In the genomic region with DNA sequence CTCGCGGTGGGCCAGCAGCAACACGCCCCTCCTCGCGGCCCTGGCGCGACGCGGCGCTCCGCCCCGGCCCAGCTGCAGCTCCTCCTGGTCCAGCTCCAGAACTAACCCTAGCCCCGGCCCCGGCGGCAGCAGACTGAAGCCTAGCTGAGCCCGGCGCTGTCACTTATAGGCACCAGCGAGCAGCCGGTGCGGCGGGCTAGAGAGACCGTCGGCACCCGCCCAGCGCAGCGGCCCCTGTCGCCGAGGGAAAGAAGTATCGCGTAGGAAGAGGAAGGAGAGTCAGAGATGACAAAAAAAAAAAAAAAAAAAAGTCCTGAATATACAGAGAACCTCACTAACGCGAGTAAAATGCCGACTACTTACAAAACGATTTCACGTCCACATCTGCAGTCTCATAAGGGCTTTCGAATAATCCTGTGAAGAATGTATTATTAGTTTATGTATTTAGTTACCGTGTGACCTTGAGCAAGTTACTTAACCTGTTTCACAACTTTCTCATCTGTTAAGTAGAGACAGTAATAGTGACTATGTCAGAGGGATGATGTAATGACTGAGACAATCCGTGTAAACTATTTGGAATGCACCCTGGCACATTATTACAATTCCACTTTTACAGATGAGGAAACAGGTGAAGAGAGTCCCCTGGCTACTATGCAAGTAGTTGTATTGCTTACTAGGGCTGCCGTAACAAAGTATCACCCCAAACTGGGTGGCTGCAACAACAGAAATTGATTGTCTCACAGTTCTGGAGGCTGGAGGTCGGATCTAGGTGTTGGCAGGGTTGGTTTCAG, we compare ENCODE assay signal across 8 cellular contexts. TPM values are rescaled to one million over a fixed set of nuclear protein-coding genes. Genes with fewer than 3 reads are reported as not detected.
DNase-seq lines count a peak whose midpoint lies in the region; ATAC-seq and TF ChIP-seq lines count a peak whose summit lies in the region.

A gene (minus strand): TSS at position 135 of the 791 bp plus-strand sequence. CDS start 791 bp downstream, outside the sequence.

- no peaks in the 10 kb centered on the region for H3K27me3 ChIP-seq in BE2C

- H3K4me3 Mint-ChIP-seq in activated CD4-positive, alpha-beta T cell treated with anti-CD3 and anti-CD28 coated beads, Interleukin-2, amount 10 ng/mL, durations not matched to agents 7 days and 5 days = peak within 1 kb of the TSS; percentile 88

- H3K4me1 Mint-ChIP-seq in activated CD4-positive, alpha-beta T cell treated with anti-CD3 and anti-CD28 coated beads, Interleukin-2, amount 10 ng/mL, durations not matched to agents 7 days and 5 days = peaks cover 45% of the 10 kb centered on the region

- H3K9me3 Mint-ChIP-seq in activated CD4-positive, alpha-beta T cell treated with anti-CD3 and anti-CD28 coated beads, Interleukin-2, amount 10 ng/mL, durations not matched to agents 7 days and 5 days = peaks cover 2% of the 10 kb centered on the region

- ATAC-seq in HG03439 (IDR thresholded peaks at IDR 0.05; ENCODE audit: unreplicated experiment) (peak; percentile 84), left lobe of liver (peak; percentile 98)

- peaks cover 9% of the 10 kb centered on the region for H3K36me3 Mint-ChIP-seq in activated CD4-positive, alpha-beta T cell treated with anti-CD3 and anti-CD28 coated beads, Interleukin-2, amount 10 ng/mL, durations not matched to agents 7 days and 5 days (ENCODE audit: low read depth)

- TF ChIP-seq CTCF in BE2C (IDR thresholded peaks at IDR 0.05; ENCODE audit: low read depth, low read length) = peak; percentile 68

- no peaks in the 10 kb centered on the region for H3K4me1 ChIP-seq in BE2C

- peak within 1 kb of the TSS; percentile 68 for H3K4me3 ChIP-seq in BE2C (ENCODE audit: low read depth, low read length)

- no peaks in the 10 kb centered on the region for H3K9me3 ChIP-seq in BE2C

- DNase-seq in BE2C (peak; percentile 89), NCI-H526 treated with DMSO at 0.1 percent for 48 hours (lab: John Stamatoyannopoulos, UW) (peak; percentile 77), dedifferentiated amniotic fluid mesenchymal stem cell (ENCODE audit: extremely low spot score) (peak; percentile 90), left lobe of liver (ENCODE audit: low spot score) (peak; percentile 95)
- peak; percentile 91 for DNase-seq in activated CD4-positive, alpha-beta T cell treated with anti-CD3 and anti-CD28 coated beads, Interleukin-2, amount 10 ng/mL, durations not matched to agents 7 days and 5 days
- DNase-seq in stimulated activated CD4-positive, alpha-beta T cell treated with anti-CD3 and anti-CD28 coated beads, Interleukin-2, amount 100 ng/mL, for 48 hours = peak; percentile 90 to 91

- CTCF ChIA-PET in activated CD4-positive, alpha-beta T cell treated with anti-CD3 and anti-CD28 coated beads, Interleukin-2, amount 10 ng/mL, durations not matched to agents 7 days and 5 days (lab: Charles Lee) = interaction anchor here (0.6 to 6.4 kb wide), 26 partner anchors 9 to 606 kb away, joined by 3 to 76 read pairs (median 4); a partner anchor contains a TSS

- H3K36me3 ChIP-seq in BE2C = no peaks in the 10 kb centered on the region

- POLR2A ChIA-PET in activated CD4-positive, alpha-beta T cell treated with anti-CD3 and anti-CD28 coated beads, Interleukin-2, amount 10 ng/mL, durations not matched to agents 7 days and 5 days (lab: Charles Lee) = interaction anchor here (0.6 to 1.4 kb wide), 5 partner anchors 10 to 603 kb away, joined by 3 to 7 read pairs (median 4); no protein-coding TSS in a partner anchor

- TF ChIP-seq POLR2A in GM19099 (IDR thresholded peaks at IDR 0.05; ENCODE audit: extremely low read depth, insufficient read length, low read depth) = peak; percentile 100

- H3K27ac Mint-ChIP-seq in activated CD4-positive, alpha-beta T cell treated with anti-CD3 and anti-CD28 coated beads, Interleukin-2, amount 10 ng/mL, durations not matched to agents 7 days and 5 days = peak within 1 kb of the TSS; percentile 100

- H3K27me3 Mint-ChIP-seq in activated CD4-positive, alpha-beta T cell treated with anti-CD3 and anti-CD28 coated beads, Interleukin-2, amount 10 ng/mL, durations not matched to agents 7 days and 5 days = no peaks in the 10 kb centered on the region

RNA-seq across cellular contexts. Expression of the gene that starts here (rescaled TPM):
- polyA plus RNA-seq in BE2C (2012; ENCODE audit: insufficient read depth, insufficient read length, low read depth) = 15.6 TPM
- total RNA-seq in activated CD4-positive, alpha-beta T cell treated with anti-CD3 and anti-CD28 coated beads, Interleukin-2, amount 10 ng/mL, durations not matched to agents 7 days and 5 days = 10 to 100 TPM; 24.8 to 32.4 TPM
- 2.7 TPM for total RNA-seq in left lobe of liver

Comparison
In these comparisons a context has a peak if more than half of its experiments do, and no peak if none do; other contexts are left out.
1. Peak in every context shown above with its lines: DNase-seq, ATAC-seq and H3K4me3 ChIP-seq.